Comparison of ENCODE assay signal across 27 cellular contexts in the genomic region with DNA sequence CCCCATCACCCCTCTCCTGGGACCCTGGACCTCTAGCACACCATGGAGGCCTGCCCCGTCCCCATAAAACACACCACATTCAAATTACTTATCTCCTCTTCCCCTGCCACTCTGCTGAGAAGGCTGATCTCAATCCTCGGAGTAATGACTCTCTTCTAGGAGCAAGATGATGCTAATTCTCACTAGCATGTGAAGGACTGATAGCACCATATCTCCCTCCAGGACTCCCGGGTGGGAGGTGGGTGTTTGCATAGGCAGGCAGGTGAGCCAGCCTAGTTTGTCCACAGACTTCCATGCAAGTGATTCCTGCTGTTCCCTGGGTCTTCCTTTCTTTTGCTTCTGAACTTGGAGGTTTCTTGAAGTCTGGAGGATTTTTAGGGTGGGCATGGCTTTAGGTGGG.
A peak's percentile ranks its signal among the peaks of the same experiment; 100 is the strongest.
DNase-seq lines count a peak whose midpoint lies in the region; ATAC-seq and TF ChIP-seq lines count a peak whose summit lies in the region.
"Had no signal": no experiment of that assay in that cellular context is flagged by ENCODE, and none has a peak within 500 bp of the region (broad histone marks: within the 10 kb centered on the region; RNA-seq: fewer than 3 reads in every experiment).

No MANE protein-coding gene starts in this region.

- peak overlapping the region; percentile 66 to 89 (median 80) for H3K4me2 ChIP-seq in BLaER1 treated with 17β-estradiol and CSF1 and Interleukin-3, amounts not matched to agents 10 nM and 100 nM

- H3K27me3 ChIP-seq in BLaER1 treated with 17β-estradiol and CSF1 and Interleukin-3, amounts not matched to agents 10 nM and 100 nM = no peaks in the 10 kb centered on the region
- no peaks in the 10 kb centered on the region for H3K27me3 ChIP-seq in WERI-Rb-1 (ENCODE audit: insufficient read depth, low read depth, severe bottlenecking)
- H3K27me3 ChIP-seq: dorsolateral prefrontal cortex, gastrocnemius medialis, hepatocyte, ovary, stomach, tibial nerve had no signal

- peak overlapping the region in 3 of 11 experiments; percentile 53 to 70 (median 62); a peak in 4 of 22 replicates for H3K27ac ChIP-seq in BLaER1 treated with 17β-estradiol and CSF1 and Interleukin-3, amounts not matched to agents 10 nM and 100 nM
- peak overlapping the region; percentile 54; the same call in 1 of the 2 replicates for H3K27ac ChIP-seq in WERI-Rb-1
- H3K27ac ChIP-seq: GM23248, hepatocyte, ovary, RWPE1, stomach, tibial nerve had no signal

- no peaks in the 10 kb centered on the region for H3K9me3 ChIP-seq in BLaER1 treated with 17β-estradiol and CSF1 and Interleukin-3, amounts not matched to agents 10 nM and 100 nM (replicated peaks in 1 of 11)
- no peaks in the 10 kb centered on the region for H3K9me3 ChIP-seq in WERI-Rb-1 (ENCODE audit: severe bottlenecking)
- H3K9me3 ChIP-seq: gastrocnemius medialis, ovary, stomach, tibial nerve had no signal

- H3K36me3 ChIP-seq in BLaER1 treated with 17β-estradiol and CSF1 and Interleukin-3, amounts not matched to agents 10 nM and 100 nM = peaks cover 0 to 8% (median 0%) of the 10 kb centered on the region in 11 experiments; a peak in 1 of 22 replicates
- H3K36me3 ChIP-seq in WERI-Rb-1 = no peaks in the 10 kb centered on the region
- H3K36me3 ChIP-seq: gastrocnemius medialis, ovary, tibial nerve had no signal

- peak overlapping the region in 4 of 11 experiments; percentile 46 to 64 (median 58); a peak in 7 of 22 replicates for H3K9ac ChIP-seq in BLaER1 treated with 17β-estradiol and CSF1 and Interleukin-3, amounts not matched to agents 10 nM and 100 nM
- H3K9ac ChIP-seq: GM23248 had no signal

- ATAC-seq in stimulated activated effector memory CD8-positive, alpha-beta T cell treated with anti-CD3 and anti-CD28 coated beads, Interleukin-12 subunit alpha, Interleukin-12 subunit beta, amount 100 ng/mL, for 72 hours = no peak
- ATAC-seq in GM21529 (IDR thresholded peaks at IDR 0.05; ENCODE audit: unreplicated experiment) (no peak), GM18868 (IDR thresholded peaks at IDR 0.05; ENCODE audit: unreplicated experiment) (no peak)
- ATAC-seq: WTC11 had no signal

- peaks cover 63% of the 10 kb centered on the region for H3K4me1 Mint-ChIP-seq in stimulated activated effector memory CD8-positive, alpha-beta T cell treated with anti-CD3 and anti-CD28 coated beads, Interleukin-12 subunit alpha, Interleukin-12 subunit beta, amount 100 ng/mL, for 72 hours

- peaks cover 56 to 98% (median 93%) of the 10 kb centered on the region in 11 experiments; a peak in 21 of 22 replicates for H4K20me1 ChIP-seq in BLaER1 treated with 17β-estradiol and CSF1 and Interleukin-3, amounts not matched to agents 10 nM and 100 nM

- H3K4me1 ChIP-seq in BLaER1 treated with 17β-estradiol and CSF1 and Interleukin-3, amounts not matched to agents 10 nM and 100 nM = peaks cover 80 to 99% (median 96%) of the 10 kb centered on the region in 10 experiments
- H3K4me1 ChIP-seq: gastrocnemius medialis had no signal

- DNase-seq in WERI-Rb-1 (no peak), erythroblast (lab: John Stamatoyannopoulos, UW) (peak; percentile 18 to 29), LoVo (ENCODE audit: low spot score) (no peak)
- DNase-seq in stimulated activated effector memory CD8-positive, alpha-beta T cell treated with anti-CD3 and anti-CD28 coated beads, Interleukin-12 subunit alpha, Interleukin-12 subunit beta, amount 100 ng/mL, for 72 hours (ENCODE audit: low spot score in 2 of 2) = no peak
- DNase-seq in activated CD8-positive, alpha-beta memory T cell treated with anti-CD3 and anti-CD28 coated beads, Interleukin-2, amount 50 U/mL, for 4 hours = no peak
- DNase-seq: activated CD4-positive, alpha-beta T cell treated with anti-CD3 and anti-CD28 coated beads, Interleukin-2, amount 10 ng/mL, durations not matched to agents 24 days and 14 days; activated CD8-positive, alpha-beta memory T cell treated with anti-CD3 and anti-CD28 coated beads for 24 hours; activated effector memory CD4-positive, alpha-beta T cell treated with anti-CD3 and anti-CD28 coated beads, Interleukin-2, amount 50 U/mL, for 16 hours; Kasumi-1; kidney glomerular epithelial cell; NCI-H1092; NCI-H510A; ovary; small intestine; stomach had no signal

- TF ChIP-seq POLR2A in erythroblast (IDR thresholded peaks at IDR 0.05; ENCODE audit: low read length) = no peak

- H3K27ac Mint-ChIP-seq in stimulated activated effector memory CD8-positive, alpha-beta T cell treated with anti-CD3 and anti-CD28 coated beads, Interleukin-12 subunit alpha, Interleukin-12 subunit beta, amount 100 ng/mL, for 72 hours = peak overlapping the region; percentile 72
- H3K27ac Mint-ChIP-seq: activated CD4-positive, alpha-beta T cell treated with anti-CD3 and anti-CD28 coated beads, Interleukin-2, amount 10 ng/mL, durations not matched to agents 24 days and 14 days; nephron; WTC11 had no signal

- no peak overlapping the region for H3K4me3 ChIP-seq in BLaER1 treated with 17β-estradiol and CSF1 and Interleukin-3, amounts not matched to agents 10 nM and 100 nM
- H3K4me3 ChIP-seq in WERI-Rb-1 (ENCODE audit: low read depth, low read length) = no peak overlapping the region
- H3K4me3 ChIP-seq: dorsolateral prefrontal cortex, gastrocnemius medialis, GM23248, hepatocyte, ovary, stomach, tibial nerve had no signal

- peaks cover 14% of the 10 kb centered on the region for H3K36me3 Mint-ChIP-seq in stimulated activated effector memory CD8-positive, alpha-beta T cell treated with anti-CD3 and anti-CD28 coated beads, Interleukin-12 subunit alpha, Interleukin-12 subunit beta, amount 100 ng/mL, for 72 hours
- H3K36me3 Mint-ChIP-seq: WTC11 had no signal

- H3K4me3 Mint-ChIP-seq in stimulated activated effector memory CD8-positive, alpha-beta T cell treated with anti-CD3 and anti-CD28 coated beads, Interleukin-12 subunit alpha, Interleukin-12 subunit beta, amount 100 ng/mL, for 72 hours = no peak overlapping the region
- H3K4me3 Mint-ChIP-seq: activated CD4-positive, alpha-beta T cell treated with anti-CD3 and anti-CD28 coated beads, Interleukin-2, amount 10 ng/mL, durations not matched to agents 24 days and 14 days; CD14-positive monocyte; nephron; WTC11 had no signal

- no peak for TF ChIP-seq CTCF in WERI-Rb-1 (IDR thresholded peaks at IDR 0.05; ENCODE audit: low read depth, low read length)

- no peaks in the 10 kb centered on the region for H3K9me3 Mint-ChIP-seq in stimulated activated effector memory CD8-positive, alpha-beta T cell treated with anti-CD3 and anti-CD28 coated beads, Interleukin-12 subunit alpha, Interleukin-12 subunit beta, amount 100 ng/mL, for 72 hours
- H3K9me3 Mint-ChIP-seq: activated CD4-positive, alpha-beta T cell treated with anti-CD3 and anti-CD28 coated beads, Interleukin-2, amount 10 ng/mL, durations not matched to agents 24 days and 14 days; CD14-positive monocyte; nephron; WTC11 had no signal

Comparison
In these comparisons a context has a peak if more than half of its experiments do, and no peak if none do; other contexts are left out.
1. DNase-seq: peak in erythroblast (2 of 2); none in WERI-Rb-1 (single experiment), stimulated activated effector memory CD8-positive, alpha-beta T cell treated with anti-CD3 and anti-CD28 coated beads, Interleukin-12 subunit alpha, Interleukin-12 subunit beta, amount 100 ng/mL, for 72 hours (0 of 2), LoVo (single experiment) and activated CD8-positive, alpha-beta memory T cell treated with anti-CD3 and anti-CD28 coated beads, Interleukin-2, amount 50 U/mL, for 4 hours (single experiment).